Comparison of ENCODE assay signal across 26 cellular contexts in genomic region chr2:406876-407275, GRCh38.
DNase-seq lines count a peak whose midpoint lies in the region; ATAC-seq, FAIRE-seq and TF ChIP-seq lines count a peak whose summit lies in the region.
"Had no signal": no experiment of that assay in that cellular context is flagged by ENCODE, and none has a peak within 500 bp of the region (broad histone marks: within the 10 kb centered on the region; RNA-seq: fewer than 3 reads in every experiment).

No MANE protein-coding gene starts in this region.

- peaks cover 13% of the 10 kb centered on the region for H3K9me3 Mint-ChIP-seq in activated CD4-positive, alpha-beta T cell treated with anti-CD3 and anti-CD28 coated beads, Interleukin-2, amount 10 ng/mL, durations not matched to agents 24 days and 14 days
- H3K9me3 Mint-ChIP-seq in endodermal cell: peaks cover 9% of the 10 kb centered on the region

- H3K4me1 ChIP-seq in endodermal cell (ENCODE audit: control insufficient read depth, insufficient read depth, low read length) (no peaks in the 10 kb centered on the region), small intestine (ENCODE audit: control insufficient read depth in 2 of 2, insufficient read depth in 1 of 2, low read depth in 1 of 2, low read length in 1 of 2) (no peaks in the 10 kb centered on the region)
- H3K4me1 ChIP-seq: SJSA1 had no signal

- peak; percentile 26 for DNase-seq in activated CD4-positive, alpha-beta T cell treated with anti-CD3 and anti-CD28 coated beads, Interleukin-2, amount 10 ng/mL, durations not matched to agents 24 days and 14 days
- no peak for DNase-seq in activated CD4-positive, alpha-beta T cell treated with anti-CD3 and anti-CD28 coated beads for 1 hour
- DNase-seq in NCI-H748 (lab: John Stamatoyannopoulos, UW; ENCODE audit: unreplicated experiment) (peak; percentile 79), endodermal cell (peak; percentile 29), small intestine (peak; percentile 21), DMS79 (lab: John Stamatoyannopoulos, UW) (no peak)
- DNase-seq in activated naive CD4-positive, alpha-beta T cell (lab: John Stamatoyannopoulos, UW): no peak
- DNase-seq: CD4-positive, CD25-positive, alpha-beta regulatory T cell; Karpas-422; NCI-H1092; NCI-H1436 treated with DMSO at 0.1 percent for 48 hours; NCI-H2029; NCI-H2227 treated with DMSO at 0.1 percent for 48 hours; NCI-H526 treated with DMSO at 0.1 percent for 48 hours; PC-3; Right ventricle myocardium superior; T-helper 1 cell had no signal

- peaks cover 13% of the 10 kb centered on the region for H3K27me3 Mint-ChIP-seq in activated CD4-positive, alpha-beta T cell treated with anti-CD3 and anti-CD28 coated beads, Interleukin-2, amount 10 ng/mL, durations not matched to agents 24 days and 14 days
- H3K27me3 Mint-ChIP-seq in endodermal cell (ENCODE audit: insufficient read depth): peaks cover 3% of the 10 kb centered on the region

- intact Hi-C loops in activated CD4-positive, alpha-beta T cell treated with anti-CD3 and anti-CD28 coated beads, Interleukin-2, amount 10 ng/mL, durations not matched to agents 24 days and 14 days (cut with micrococcal nuclease): no loop called here

- no peaks in the 10 kb centered on the region for H3K36me3 ChIP-seq in endodermal cell (ENCODE audit: control insufficient read depth, insufficient read depth, low read length)
- H3K36me3 ChIP-seq in small intestine (ENCODE audit: control insufficient read depth in 2 of 2, insufficient read depth in 2 of 2, low read length in 2 of 2): no peaks in the 10 kb centered on the region
- H3K36me3 ChIP-seq: BLaER1, SJSA1 had no signal

- H3K4me3 Mint-ChIP-seq in activated CD4-positive, alpha-beta T cell treated with anti-CD3 and anti-CD28 coated beads, Interleukin-2, amount 10 ng/mL, durations not matched to agents 24 days and 14 days: no peak overlapping the region
- H3K4me3 Mint-ChIP-seq in endodermal cell: no peak overlapping the region
- H3K4me3 Mint-ChIP-seq: CD4-positive, CD25-positive, alpha-beta regulatory T cell had no signal

- no peak for ATAC-seq in HG03280 (IDR thresholded peaks at IDR 0.05; ENCODE audit: unreplicated experiment)
- ATAC-seq: HCT116, PC-3 had no signal

- no peak for TF ChIP-seq CTCF in endodermal cell (conservative IDR thresholded peaks at IDR 0.05)

- no peaks in the 10 kb centered on the region for H3K4me1 Mint-ChIP-seq in activated CD4-positive, alpha-beta T cell treated with anti-CD3 and anti-CD28 coated beads, Interleukin-2, amount 10 ng/mL, durations not matched to agents 24 days and 14 days
- H3K4me1 Mint-ChIP-seq in endodermal cell: no peaks in the 10 kb centered on the region

- WGBS in endodermal cell (ENCODE audit: insufficient coverage in 1 of 2, insufficient read length in 1 of 2), 2 experiments: 97 to 100% methylated on average over 2 to 4 of the region's 4 CpGs
- 13 to 58% (median 28%) methylated on average over 4 of the region's 4 CpGs for WGBS in small intestine, 3 donors

- peaks cover 11% of the 10 kb centered on the region for H3K9me3 ChIP-seq in endodermal cell (ENCODE audit: control insufficient read depth, low read length)
- H3K9me3 ChIP-seq in small intestine (ENCODE audit: control insufficient read depth, low read depth): no peaks in the 10 kb centered on the region
- H3K9me3 ChIP-seq: SJSA1 had no signal

- no peak overlapping the region for H3K9ac ChIP-seq in endodermal cell (ENCODE audit: extremely low read depth, low read length, poor library complexity, severe bottlenecking)
- H3K9ac ChIP-seq: BLaER1 had no signal

- no peak overlapping the region for H3K27ac Mint-ChIP-seq in activated CD4-positive, alpha-beta T cell treated with anti-CD3 and anti-CD28 coated beads, Interleukin-2, amount 10 ng/mL, durations not matched to agents 24 days and 14 days
- no peak overlapping the region for H3K27ac Mint-ChIP-seq in endodermal cell

- H3K27ac ChIP-seq in endodermal cell (ENCODE audit: low read depth, low read length): no peak overlapping the region
- no peak overlapping the region for H3K27ac ChIP-seq in small intestine (ENCODE audit: low read depth in 1 of 2, low read length in 1 of 2)
- H3K27ac ChIP-seq: BLaER1, HL-60, SJSA1 had no signal

- no peaks in the 10 kb centered on the region for H3K36me3 Mint-ChIP-seq in activated CD4-positive, alpha-beta T cell treated with anti-CD3 and anti-CD28 coated beads, Interleukin-2, amount 10 ng/mL, durations not matched to agents 24 days and 14 days (ENCODE audit: low read depth)
- no peaks in the 10 kb centered on the region for H3K36me3 Mint-ChIP-seq in endodermal cell (ENCODE audit: low read depth)

- FAIRE-seq in small intestine (lab: Jason Lieb, UNC): no peak
- FAIRE-seq: A204.1, D721Med, G401.6, H1 had no signal

- H3K4me3 ChIP-seq in endodermal cell (ENCODE audit: low read length) (no peak overlapping the region), small intestine (ENCODE audit: low read depth in 1 of 2, low read length in 2 of 2) (no peak overlapping the region)
- H3K4me3 ChIP-seq: BLaER1, SJSA1 had no signal

- H3K27me3 ChIP-seq in endodermal cell (ENCODE audit: control insufficient read depth, insufficient read depth, low read length, poor library complexity, severe bottlenecking) (no peaks in the 10 kb centered on the region), small intestine (ENCODE audit: control insufficient read depth in 2 of 2, insufficient read depth in 2 of 2, low read length in 2 of 2) (no peaks in the 10 kb centered on the region)
- H3K27me3 ChIP-seq: BLaER1, SJSA1 had no signal

Comparison
In these comparisons a context has a peak if more than half of its experiments do, and no peak if none do; other contexts are left out.
1. DNase-seq: peak in activated CD4-positive, alpha-beta T cell treated with anti-CD3 and anti-CD28 coated beads, Interleukin-2, amount 10 ng/mL, durations not matched to agents 24 days and 14 days (single experiment), NCI-H748 (single experiment), endodermal cell (single experiment) and small intestine (single experiment); none in activated CD4-positive, alpha-beta T cell treated with anti-CD3 and anti-CD28 coated beads for 1 hour (single experiment), activated naive CD4-positive, alpha-beta T cell (0 of 4) and DMS79 (single experiment).